Comparison of ENCODE assay signal across 6 cellular contexts in genomic region chr19:10399340-10399739, GRCh38. TPM values are rescaled to one million over a fixed set of nuclear protein-coding genes. Genes with fewer than 3 reads are reported as not detected.
DNase-seq lines count a peak whose midpoint lies in the region; ATAC-seq, FAIRE-seq and TF ChIP-seq lines count a peak whose summit lies in the region.
"Not testable (repeated sequence)": the region's sequence is repeated elsewhere in the genome, so short reads cannot be mapped to it uniquely, and the experiment has no call there.

No MANE protein-coding gene starts in this region.

- not testable (repeated sequence) for ATAC-seq in K562; psoas muscle; stimulated activated effector memory CD8-positive, alpha-beta T cell treated with anti-CD3 and anti-CD28 coated beads, Interleukin-12 subunit alpha, Interleukin-12 subunit beta, amount 100 ng/mL, for 72 hours

- H3K79me2 ChIP-seq in K562 (ENCODE audit: control insufficient read depth, insufficient read depth, low read length): peaks cover 74% of the 10 kb centered on the region

- not testable (repeated sequence) for H3K4me3 ChIP-seq in HEK293 (ENCODE audit: low read depth, low read length); K562
- peak overlapping the region; percentile 94 for H3K4me3 ChIP-seq in left ventricle myocardium inferior
- H3K4me3 ChIP-seq in psoas muscle: peak overlapping the region; percentile 84

- H3K27ac ChIP-seq in HEK293 (ENCODE audit: extremely low read depth, low read depth, low read length): not testable (repeated sequence)
- H3K27ac ChIP-seq in RWPE1: peak overlapping the region; percentile 14; the same call in 1 of the 2 replicates
- H3K27ac ChIP-seq in K562 (ENCODE audit: extremely low read depth, low read depth, low read length): peak overlapping the region; percentile 12; the same call in 1 of the 3 replicates
- peak overlapping the region; percentile 89 for H3K27ac ChIP-seq in left ventricle myocardium inferior (replicated peaks)
- H3K27ac ChIP-seq in psoas muscle: peak overlapping the region; percentile 88

- FAIRE-seq in K562 (lab: Jason Lieb, UNC): not testable (repeated sequence)

- peaks cover 97% of the 10 kb centered on the region for H3K36me3 Mint-ChIP-seq in stimulated activated effector memory CD8-positive, alpha-beta T cell treated with anti-CD3 and anti-CD28 coated beads, Interleukin-12 subunit alpha, Interleukin-12 subunit beta, amount 100 ng/mL, for 72 hours

- not testable (repeated sequence) for DNase-seq in RWPE1 (ENCODE audit: low spot score); K562 (ENCODE audit: extremely low read depth in 1 of 4, low spot score in 3 of 4); left ventricle myocardium inferior; psoas muscle; stimulated activated effector memory CD8-positive, alpha-beta T cell treated with anti-CD3 and anti-CD28 coated beads, Interleukin-12 subunit alpha, Interleukin-12 subunit beta, amount 100 ng/mL, for 72 hours (ENCODE audit: low spot score in 2 of 2)

- not testable (repeated sequence) for TF ChIP-seq POLR2A in K562 (conservative IDR thresholded peaks at IDR 0.05)

- intact Hi-C loops in K562 (cut with micrococcal nuclease); left ventricle myocardium inferior (cut with micrococcal nuclease): not testable (repeated sequence)
- intact Hi-C loops in psoas muscle (cut with DNase I): loop anchor here in 1 of 2 donors (10.0 kb wide), 1 partner anchor 285 kb away; the partner anchor contains the start of genes EIF3G and P2RY11

- not testable (repeated sequence) for H3K27me3 ChIP-seq in K562 (ENCODE audit: control insufficient read depth in 2 of 2, insufficient read depth in 2 of 2, low read length in 2 of 2); left ventricle myocardium inferior (ENCODE audit: low read depth); psoas muscle (ENCODE audit: insufficient read depth in 3 of 3, low read length in 2 of 3)

- TF ChIP-seq RAD21 in K562 (CRISPR knock-in tag; conservative IDR thresholded peaks at IDR 0.05 in 1 of 2, IDR thresholded peaks at IDR 0.05 in 1 of 2): not testable (repeated sequence)

- not testable (repeated sequence) for H3K4me3 Mint-ChIP-seq in stimulated activated effector memory CD8-positive, alpha-beta T cell treated with anti-CD3 and anti-CD28 coated beads, Interleukin-12 subunit alpha, Interleukin-12 subunit beta, amount 100 ng/mL, for 72 hours

- not testable (repeated sequence) for H2AFZ ChIP-seq in K562 (ENCODE audit: low read depth, low read length)

- peak overlapping the region; percentile 3 to 37; a peak in 3 of 4 replicates for H3K9ac ChIP-seq in K562 (ENCODE audit: insufficient read depth in 1 of 2, low read depth in 2 of 2, low read length in 2 of 2)

- H3K9me1 ChIP-seq in K562 (ENCODE audit: control insufficient read depth, insufficient read depth, low read length): not testable (repeated sequence)

- H3K4me1 ChIP-seq in HEK293 (ENCODE audit: control insufficient read depth, insufficient read depth, low read length): not testable (repeated sequence)
- peaks cover 18 to 42% of the 10 kb centered on the region in 2 experiments for H3K4me1 ChIP-seq in K562 (replicated peaks in 1 of 2; ENCODE audit: control insufficient read depth in 2 of 2, insufficient read depth in 2 of 2, low read length in 2 of 2)
- H3K4me1 ChIP-seq in left ventricle myocardium inferior: peaks cover 84% of the 10 kb centered on the region
- H3K4me1 ChIP-seq in psoas muscle: peaks cover 39% of the 10 kb centered on the region

- not testable (repeated sequence) for TF ChIP-seq EP300 in K562 (IDR thresholded peaks at IDR 0.05; ENCODE audit: low read length)

- H3K4me2 ChIP-seq in K562 (ENCODE audit: insufficient read depth, low read length): not testable (repeated sequence)

- in situ Hi-C loops in K562 (cut with MboI): not testable (repeated sequence)

- H3K27ac Mint-ChIP-seq in stimulated activated effector memory CD8-positive, alpha-beta T cell treated with anti-CD3 and anti-CD28 coated beads, Interleukin-12 subunit alpha, Interleukin-12 subunit beta, amount 100 ng/mL, for 72 hours: peak overlapping the region; percentile 94

- CTCF ChIA-PET in HEK293 (lab: Yijun Ruan, JAX) (interaction anchor here (0.7 to 10.5 kb wide), 3 partner anchors 17 to 138 kb away, joined by 3 to 193 read pairs (median 4); partner anchors contain the start of gene PDE4A), RWPE1 (lab: Yijun Ruan, JAX) (interaction anchor here (0.7 to 1.6 kb wide), 4 partner anchors 11 to 133 kb away, joined by 3 to 4 read pairs (median 4); no protein-coding TSS in a partner anchor)
- CTCF ChIA-PET in K562 (lab: Yijun Ruan, JAX; ENCODE audit: low intra/inter-chr PET ratio): not testable (repeated sequence)

- not testable (repeated sequence) for TF ChIP-seq CTCF in HEK293 (tag by site-specific recombination; IDR thresholded peaks at IDR 0.05); RWPE1 (conservative IDR thresholded peaks at IDR 0.05; ENCODE audit: low read depth); K562 (IDR thresholded peaks at IDR 0.05 in 2 of 3, conservative IDR thresholded peaks at IDR 0.05 in 1 of 3; ENCODE audit: insufficient read depth in 2 of 3, low read depth in 1 of 3, low read length in 3 of 3); left ventricle myocardium inferior (IDR thresholded peaks at IDR 0.05; ENCODE audit: borderline replicate concordance); psoas muscle (IDR thresholded peaks at IDR 0.05)

- H3K9me3 ChIP-seq in HEK293 (ENCODE audit: control insufficient read depth, insufficient read depth, low read depth, low read length); K562 (replicated peaks; ENCODE audit: control insufficient read depth, insufficient read depth, low read depth, low read length); left ventricle myocardium inferior (replicated peaks); psoas muscle: not testable (repeated sequence)

- H3K9me3 Mint-ChIP-seq in stimulated activated effector memory CD8-positive, alpha-beta T cell treated with anti-CD3 and anti-CD28 coated beads, Interleukin-12 subunit alpha, Interleukin-12 subunit beta, amount 100 ng/mL, for 72 hours: not testable (repeated sequence)

- H3K36me3 ChIP-seq in HEK293 (ENCODE audit: control insufficient read depth in 2 of 2, insufficient read depth in 1 of 2, low read length in 2 of 2): peaks cover 3 to 61% of the 10 kb centered on the region in 2 experiments; a peak in 2 of 3 replicates
- peaks cover 63% of the 10 kb centered on the region; the same call in 2 of the 3 replicates for H3K36me3 ChIP-seq in K562 (ENCODE audit: control insufficient read depth, insufficient read depth, low read length)
- peaks cover 22% of the 10 kb centered on the region for H3K36me3 ChIP-seq in left ventricle myocardium inferior
- H3K36me3 ChIP-seq in psoas muscle (ENCODE audit: insufficient read depth in 1 of 2, low read depth in 1 of 2): peaks cover 0 to 24% of the 10 kb centered on the region in 2 donors

- BruUV-seq in K562 (replicated peaks; lab: Mats Ljungman, UMichigan): not testable (repeated sequence)

- WGBS in K562 (ENCODE audit: insufficient coverage, low coverage, missing lambda C conversion rate): 89% methylated on average over 6 of the region's 8 CpGs
- WGBS in psoas muscle, 3 donors: 76 to 81% (median 76%) methylated on average over 8 of the region's 8 CpGs

- POLR2A ChIA-PET in HEK293 (lab: Yijun Ruan, JAX) (interaction anchor here (0.6 to 1.6 kb wide), 3 partner anchors 65 to 580 kb away, joined by 3 read pairs; no protein-coding TSS in a partner anchor), K562 (lab: Yijun Ruan, JAX) (interaction anchor here (0.5 to 1.7 kb wide), 4 partner anchors 11 to 259 kb away, joined by 3 to 5 read pairs (median 3); partner anchors contain the start of gene FDX2)
- POLR2A ChIA-PET in RWPE1 (lab: Yijun Ruan, JAX; ENCODE audit: low non-redundant PET): not testable (repeated sequence)

- peaks cover 56% of the 10 kb centered on the region for H3K4me1 Mint-ChIP-seq in stimulated activated effector memory CD8-positive, alpha-beta T cell treated with anti-CD3 and anti-CD28 coated beads, Interleukin-12 subunit alpha, Interleukin-12 subunit beta, amount 100 ng/mL, for 72 hours

- peaks cover 30% of the 10 kb centered on the region for H4K20me1 ChIP-seq in K562 (replicated peaks; ENCODE audit: control insufficient read depth, insufficient read depth, low read length)

RNA-seq across cellular contexts. Expression of gene CDC37, which starts 4.0 kb away (rescaled TPM):
- 143 and 313 TPM in 2 replicates for total RNA-seq in K562 (2011; cell fraction: chromatin; rRNA removed; ENCODE audit: low replicate concordance)
- 204 and 248 TPM in 2 replicates for total RNA-seq in K562 (2011; cell fraction: nucleolus; rRNA removed)
- total RNA-seq in K562 (2011; cell fraction: nucleoplasm; rRNA removed): 196 and 198 TPM in 2 replicates
- total RNA-seq in K562 (2014; rRNA removed) (374 and 442 TPM in 2 replicates), K562 (2014; rRNA removed; fragmentation: Illumina TruSeq; extraction: Trizol) (92.4 and 108 TPM in 2 replicates), K562 (2015; rRNA removed; fragmentation: Illumina TruSeq; extraction: Trizol) (227 and 233 TPM in 2 replicates), K562 (2021) (220 and 242 TPM in 2 replicates), left ventricle myocardium inferior (142 TPM), psoas muscle (100 to 1,000 TPM; 165 to 182 (median 171) TPM)
- polyA plus RNA-seq in K562 (2011; rRNA removed) (298 and 334 TPM in 2 replicates), K562 (2014; fragmentation: Illumina TruSeq; extraction: Trizol) (188 and 265 TPM in 2 replicates), K562 (2014; fragmentation: Nextera tagmentation; extraction: Ambion mirVana) (10 to 100 TPM in 1 of 2 experiments, 1 to 10 TPM in 1; 6.6 to 12.8 TPM), K562 (2014; rRNA removed) (481 and 538 TPM in 2 replicates), psoas muscle (100 to 1,000 TPM; 208 to 268 (median 234) TPM)
- polyA plus RNA-seq in K562 (2011; cell fraction: cytosol; rRNA removed): 268 and 380 TPM in 2 replicates
- polyA plus RNA-seq in K562 (2011; cell fraction: nucleus; rRNA removed): 1,074 and 1,365 TPM in 2 replicates
- polyA plus RNA-seq in K562 (2012): 226 and 230 TPM in 2 replicates
- 76.0 and 124 TPM in 2 replicates for polyA minus RNA-seq in K562 (2011; rRNA and poly(A)+ RNA removed)
- polyA minus RNA-seq in K562 (2011; cell fraction: cytosol; rRNA and poly(A)+ RNA removed): 83.3 and 94.9 TPM in 2 replicates
- 51.0 and 68.2 TPM in 2 replicates for polyA minus RNA-seq in K562 (2011; cell fraction: nucleus; rRNA and poly(A)+ RNA removed)

RNA-seq across cellular contexts. Expression of gene TYK2, which starts 19.0 kb away (rescaled TPM):
- total RNA-seq in K562 (2011; cell fraction: chromatin; rRNA removed; ENCODE audit: low replicate concordance): 364 and 893 TPM in 2 replicates
- total RNA-seq in K562 (2011; cell fraction: nucleolus; rRNA removed): 386 and 391 TPM in 2 replicates
- total RNA-seq in K562 (2011; cell fraction: nucleoplasm; rRNA removed): 314 and 336 TPM in 2 replicates
- total RNA-seq in K562 (2014; rRNA removed): 132 and 147 TPM in 2 replicates
- 56.6 and 57.5 TPM in 2 replicates for total RNA-seq in K562 (2014; rRNA removed; fragmentation: Illumina TruSeq; extraction: Trizol)
- 85.0 and 85.9 TPM in 2 replicates for total RNA-seq in K562 (2015; rRNA removed; fragmentation: Illumina TruSeq; extraction: Trizol)
- total RNA-seq in K562 (2021): 123 and 144 TPM in 2 replicates
- polyA plus RNA-seq in K562 (2011; rRNA removed): 51.9 and 75.4 TPM in 2 replicates
- polyA plus RNA-seq in K562 (2011; cell fraction: cytosol; rRNA removed): 57.5 and 76.1 TPM in 2 replicates
- polyA plus RNA-seq in K562 (2011; cell fraction: nucleus; rRNA removed): 548 and 794 TPM in 2 replicates
- polyA plus RNA-seq in K562 (2012): 111 and 155 TPM in 2 replicates
- polyA plus RNA-seq in K562 (2014; fragmentation: Illumina TruSeq; extraction: Trizol): 125 and 126 TPM in 2 replicates
- 10 to 100 TPM; 15.0 to 19.9 TPM for polyA plus RNA-seq in K562 (2014; fragmentation: Nextera tagmentation; extraction: Ambion mirVana)
- polyA plus RNA-seq in K562 (2014; rRNA removed): 174 and 182 TPM in 2 replicates
- polyA minus RNA-seq in K562 (2011; rRNA and poly(A)+ RNA removed): 14.0 and 30.4 TPM in 2 replicates
- polyA minus RNA-seq in K562 (2011; cell fraction: cytosol; rRNA and poly(A)+ RNA removed): 50.7 and 53.3 TPM in 2 replicates
- 55.5 and 67.1 TPM in 2 replicates for polyA minus RNA-seq in K562 (2011; cell fraction: nucleus; rRNA and poly(A)+ RNA removed)
- total RNA-seq in left ventricle myocardium inferior: 55.1 TPM
- total RNA-seq in psoas muscle: 10 to 100 TPM; 37.1 to 57.6 (median 40.4) TPM
- polyA plus RNA-seq in psoas muscle: 10 to 100 TPM; 40.7 to 58.8 (median 41.7) TPM

RNA-seq across cellular contexts. Expression of gene PDE4A, which starts 21.0 kb away (rescaled TPM):
- 30.8 and 75.5 TPM in 2 replicates for total RNA-seq in K562 (2011; cell fraction: chromatin; rRNA removed; ENCODE audit: low replicate concordance)
- 29.5 and 33.3 TPM in 2 replicates for total RNA-seq in K562 (2011; cell fraction: nucleolus; rRNA removed)
- 27.9 and 30.0 TPM in 2 replicates for total RNA-seq in K562 (2011; cell fraction: nucleoplasm; rRNA removed)
- total RNA-seq in K562 (2014; rRNA removed) (4.2 and 4.7 TPM in 2 replicates), K562 (2014; rRNA removed; fragmentation: Illumina TruSeq; extraction: Trizol) (3.2 and 3.6 TPM in 2 replicates), K562 (2015; rRNA removed; fragmentation: Illumina TruSeq; extraction: Trizol) (4.6 and 5.1 TPM in 2 replicates), K562 (2021) (25.5 and 26.9 TPM in 2 replicates), left ventricle myocardium inferior (20.0 TPM), psoas muscle (10 to 100 TPM in 3 of 4 donors, 1 to 10 TPM in 1; 7.9 to 29.0 (median 16.8) TPM)
- polyA plus RNA-seq in K562 (2011; rRNA removed) (6.0 and 7.6 TPM in 2 replicates), K562 (2014; fragmentation: Illumina TruSeq; extraction: Trizol) (15.1 and 16.5 TPM in 2 replicates), K562 (2014; fragmentation: Nextera tagmentation; extraction: Ambion mirVana) (under 1 TPM; 0.66 to 0.68 TPM), K562 (2014; rRNA removed) (14.2 and 14.3 TPM in 2 replicates), psoas muscle (10 to 100 TPM in 2 of 3 donors, 1 to 10 TPM in 1; 4.1 to 15.1 (median 11.5) TPM)
- polyA plus RNA-seq in K562 (2011; cell fraction: cytosol; rRNA removed): 7.1 and 9.9 TPM in 2 replicates
- 16.4 and 26.9 TPM in 2 replicates for polyA plus RNA-seq in K562 (2011; cell fraction: nucleus; rRNA removed)
- polyA plus RNA-seq in K562 (2012): 12.3 and 18.3 TPM in 2 replicates
- 4.5 and 7.0 TPM in 2 replicates for polyA minus RNA-seq in K562 (2011; rRNA and poly(A)+ RNA removed)
- 14.0 and 20.1 TPM in 2 replicates for polyA minus RNA-seq in K562 (2011; cell fraction: cytosol; rRNA and poly(A)+ RNA removed)
- polyA minus RNA-seq in K562 (2011; cell fraction: nucleus; rRNA and poly(A)+ RNA removed): 8.8 and 9.9 TPM in 2 replicates

RNA-seq across cellular contexts. Expression of gene ICAM3, which starts 59.9 kb away (rescaled TPM):
- total RNA-seq in K562 (2011; cell fraction: chromatin; rRNA removed; ENCODE audit: low replicate concordance): 3.1 and 13.6 TPM in 2 replicates
- 13.3 and 15.5 TPM in 2 replicates for total RNA-seq in K562 (2011; cell fraction: nucleolus; rRNA removed)
- total RNA-seq in K562 (2011; cell fraction: nucleoplasm; rRNA removed): 8.9 and 10.7 TPM in 2 replicates
- total RNA-seq in K562 (2014; rRNA removed) (28.6 and 33.1 TPM in 2 replicates), K562 (2014; rRNA removed; fragmentation: Illumina TruSeq; extraction: Trizol) (12.0 and 21.3 TPM in 2 replicates), K562 (2015; rRNA removed; fragmentation: Illumina TruSeq; extraction: Trizol) (27.8 TPM in 2 replicates), K562 (2021) (39.5 and 42.2 TPM in 2 replicates), left ventricle myocardium inferior (31.3 TPM), psoas muscle (10 to 100 TPM in 1 of 4 donors, 1 to 10 TPM in 3; 6.4 to 10.1 (median 8.1) TPM)
- polyA plus RNA-seq in K562 (2011; rRNA removed) (24.2 and 25.2 TPM in 2 replicates), K562 (2014; fragmentation: Illumina TruSeq; extraction: Trizol) (21.4 and 22.2 TPM in 2 replicates), K562 (2014; fragmentation: Nextera tagmentation; extraction: Ambion mirVana) (10 to 100 TPM in 1 of 2 experiments, 1 to 10 TPM in 1; 6.5 to 10.8 TPM), K562 (2014; rRNA removed) (29.7 and 31.1 TPM in 2 replicates), psoas muscle (10 to 100 TPM in 1 of 3 donors, 1 to 10 TPM in 2; 7.8 to 10.1 (median 9.2) TPM)
- 24.7 and 48.2 TPM in 2 replicates for polyA plus RNA-seq in K562 (2011; cell fraction: cytosol; rRNA removed)
- 13.6 and 14.4 TPM in 2 replicates for polyA plus RNA-seq in K562 (2011; cell fraction: nucleus; rRNA removed)
- polyA plus RNA-seq in K562 (2012): 15.9 and 42.8 TPM in 2 replicates
- 8.3 and 11.0 TPM in 2 replicates for polyA minus RNA-seq in K562 (2011; rRNA and poly(A)+ RNA removed)
- 18.0 and 18.9 TPM in 2 replicates for polyA minus RNA-seq in K562 (2011; cell fraction: cytosol; rRNA and poly(A)+ RNA removed)
- 4.7 and 5.1 TPM in 2 replicates for polyA minus RNA-seq in K562 (2011; cell fraction: nucleus; rRNA and poly(A)+ RNA removed)
